In the genomic region with DNA sequence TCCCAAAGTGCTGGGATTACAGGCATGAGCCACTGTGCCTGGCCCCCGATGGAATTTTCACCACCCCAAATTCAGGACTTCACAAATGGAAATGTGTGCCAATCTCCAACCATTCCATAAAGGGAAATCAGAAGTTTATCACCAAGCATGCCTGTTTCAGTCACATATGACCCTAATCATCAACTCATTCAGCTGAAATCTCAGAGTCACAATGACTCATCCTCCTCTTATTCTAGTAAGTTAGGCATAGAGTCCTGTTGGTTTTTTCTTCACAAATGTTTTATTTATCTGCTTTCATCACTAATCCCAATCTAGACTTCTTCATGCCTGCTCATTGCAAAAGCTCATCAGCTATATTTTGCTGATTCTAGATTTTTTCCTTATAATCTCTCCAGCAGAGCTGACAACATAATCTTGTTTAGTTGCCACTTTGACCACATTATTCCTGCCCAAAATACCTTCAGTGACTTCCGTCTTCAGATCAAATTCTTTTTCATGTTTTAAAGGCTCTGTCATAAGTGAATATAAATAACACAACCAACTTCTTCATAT, we compare ENCODE assay signal across 11 cellular contexts.
A peak's percentile ranks its signal among the peaks of the same experiment; 100 is the strongest.
DNase-seq lines count a peak whose midpoint lies in the region; ATAC-seq and TF ChIP-seq lines count a peak whose summit lies in the region.
"Had no signal": no experiment of that assay in that cellular context is flagged by ENCODE, and none has a peak within 500 bp of the region (broad histone marks: within the 10 kb centered on the region; RNA-seq: fewer than 3 reads in every experiment).

No MANE protein-coding gene starts in this region.

- H3K9me3 Mint-ChIP-seq in Calu3 (ENCODE audit: low read depth, unreplicated experiment), result no peaks in the 10 kb centered on the region

- in situ Hi-C loops in brain microvascular endothelial cell (cut with HindIII; ENCODE audit: low pct_ligation_motif_present, low sequenced_read_pairs), result no loop called here

- DNase-seq in Calu3 (no peak), HS-27A (ENCODE audit: low read depth) (peak; percentile 88), brain microvascular endothelial cell (peak; percentile 77), mesenchymal stem cell (peak; percentile 58), body of pancreas (no peak), hepatocyte (ENCODE audit: low spot score) (no peak)
- DNase-seq: activated T-cell treated with anti-CD3 and anti-CD28 coated beads for 4 hours, tibial artery had no signal

- H3K27ac ChIP-seq in brain microvascular endothelial cell, result peak overlapping the region; percentile 20
- H3K27ac ChIP-seq in mesenchymal stem cell (ENCODE audit: low read length, poor library complexity, severe bottlenecking), result no peak overlapping the region
- no peak overlapping the region for H3K27ac ChIP-seq in body of pancreas
- no peak overlapping the region for H3K27ac ChIP-seq in hepatocyte
- H3K27ac ChIP-seq: tibial artery had no signal

- no peaks in the 10 kb centered on the region for H3K27me3 Mint-ChIP-seq in Calu3 (ENCODE audit: unreplicated experiment)

- no peak overlapping the region for H2BK12ac ChIP-seq in mesenchymal stem cell (ENCODE audit: low read length in 2 of 2)

- no peak overlapping the region for H3K23ac ChIP-seq in mesenchymal stem cell (ENCODE audit: low read length in 2 of 2)

- TF ChIP-seq POLR2A in body of pancreas (IDR thresholded peaks at IDR 0.05), result no peak

- no peaks in the 10 kb centered on the region for H3K4me1 ChIP-seq in mesenchymal stem cell (ENCODE audit: control insufficient read depth, insufficient read depth, low read depth, low read length)
- no peaks in the 10 kb centered on the region for H3K4me1 ChIP-seq in body of pancreas
- no peaks in the 10 kb centered on the region for H3K4me1 ChIP-seq in hepatocyte (ENCODE audit: insufficient read depth)
- H3K4me1 ChIP-seq: tibial artery had no signal

- H3K9me3 ChIP-seq in mesenchymal stem cell (ENCODE audit: control insufficient read depth, low read length) (no peaks in the 10 kb centered on the region), body of pancreas (no peaks in the 10 kb centered on the region), hepatocyte (ENCODE audit: low read depth) (no peaks in the 10 kb centered on the region)
- H3K9me3 ChIP-seq: tibial artery had no signal

- no peak overlapping the region for H2BK15ac ChIP-seq in mesenchymal stem cell (ENCODE audit: low read depth, poor library complexity, severe bottlenecking)

- no peak overlapping the region for H2BK120ac ChIP-seq in mesenchymal stem cell (ENCODE audit: low read depth, low read length)

- H3K14ac ChIP-seq in mesenchymal stem cell (ENCODE audit: low read length in 2 of 2), result no peak overlapping the region

- TF ChIP-seq CTCF in Calu3 (IDR thresholded peaks at IDR 0.05; ENCODE audit: unreplicated experiment) (no peak), brain microvascular endothelial cell (IDR thresholded peaks at IDR 0.05; ENCODE audit: low read depth, low read length, missing control alignments) (no peak), body of pancreas (IDR thresholded peaks at IDR 0.05) (no peak), hepatocyte (IDR thresholded peaks at IDR 0.05; ENCODE audit: poor library complexity) (no peak)

- no peak overlapping the region for H3K9ac ChIP-seq in mesenchymal stem cell (ENCODE audit: low read length)

- no peaks in the 10 kb centered on the region for H3K27me3 ChIP-seq in brain microvascular endothelial cell (replicated peaks)
- no peaks in the 10 kb centered on the region for H3K27me3 ChIP-seq in mesenchymal stem cell (ENCODE audit: control insufficient read depth in 1 of 2, insufficient read depth in 1 of 2, low read length in 2 of 2)
- no peaks in the 10 kb centered on the region for H3K27me3 ChIP-seq in body of pancreas
- no peaks in the 10 kb centered on the region for H3K27me3 ChIP-seq in hepatocyte
- H3K27me3 ChIP-seq: tibial artery had no signal

- H3K36me3 Mint-ChIP-seq in Calu3 (ENCODE audit: insufficient read depth, unreplicated experiment), result peaks cover 30% of the 10 kb centered on the region

- H4K91ac ChIP-seq in mesenchymal stem cell (ENCODE audit: low read length), result no peak overlapping the region

- no peaks in the 10 kb centered on the region for H4K20me1 ChIP-seq in hepatocyte (ENCODE audit: insufficient read depth, poor library complexity, severe bottlenecking)

- no TSS peak for BruUV-seq in Calu3 (replicated peaks; lab: Mats Ljungman, UMichigan)

- CTCF ChIA-PET in Calu3 (lab: Charles Lee), result no interaction called here

- H3K9me2 ChIP-seq in hepatocyte (replicated peaks; ENCODE audit: insufficient read depth), result no peaks in the 10 kb centered on the region

- H3K27ac Mint-ChIP-seq in Calu3 (ENCODE audit: unreplicated experiment), result peak overlapping the region; percentile 54

- H2BK5ac ChIP-seq in mesenchymal stem cell (ENCODE audit: low read depth, low read length, poor library complexity, severe bottlenecking), result no peak overlapping the region

- H3K4me3 ChIP-seq in brain microvascular endothelial cell (ENCODE audit: low read depth, low read length), result no peak overlapping the region
- no peak overlapping the region for H3K4me3 ChIP-seq in mesenchymal stem cell (ENCODE audit: insufficient read depth in 1 of 2, low read depth in 1 of 2, low read length in 2 of 2)
- H3K4me3 ChIP-seq in body of pancreas, result no peak overlapping the region
- no peak overlapping the region for H3K4me3 ChIP-seq in hepatocyte
- H3K4me3 ChIP-seq: tibial artery had no signal

- no peak overlapping the region for H3K4me3 Mint-ChIP-seq in Calu3 (ENCODE audit: low read depth, unreplicated experiment)

- H3K4me1 Mint-ChIP-seq in Calu3 (ENCODE audit: low read depth, unreplicated experiment), result peaks cover 10% of the 10 kb centered on the region

- no peaks in the 10 kb centered on the region for H3K79me1 ChIP-seq in mesenchymal stem cell (replicated peaks; ENCODE audit: low read length, poor library complexity, severe bottlenecking)

- WGBS in mesenchymal stem cell, result 79% methylated on average over 2 of the region's 2 CpGs
- 86 to 94% methylated on average over 2 of the region's 2 CpGs for WGBS in body of pancreas, 2 donors
- WGBS in hepatocyte (ENCODE audit: low lambda C conversion rate, missing lambda C conversion rate), result 86% methylated on average over 2 of the region's 2 CpGs

- H3K79me2 ChIP-seq in hepatocyte, result no peaks in the 10 kb centered on the region

- ATAC-seq in HG03571 (IDR thresholded peaks at IDR 0.05; ENCODE audit: unreplicated experiment) (no peak), body of pancreas (no peak), GM18868 (IDR thresholded peaks at IDR 0.05; ENCODE audit: unreplicated experiment) (no peak)
- ATAC-seq: Right ventricle myocardium inferior had no signal

- H3K36me3 ChIP-seq in brain microvascular endothelial cell (replicated peaks), result no peaks in the 10 kb centered on the region
- no peaks in the 10 kb centered on the region for H3K36me3 ChIP-seq in mesenchymal stem cell (ENCODE audit: control insufficient read depth in 1 of 2, insufficient read depth in 2 of 2, low read depth in 1 of 2, low read length in 2 of 2)
- no peaks in the 10 kb centered on the region for H3K36me3 ChIP-seq in body of pancreas (replicated peaks in 1 of 2; ENCODE audit: insufficient read depth in 1 of 2, low read depth in 2 of 2)
- H3K36me3 ChIP-seq in hepatocyte (replicated peaks; ENCODE audit: insufficient read depth, low read depth), result no peaks in the 10 kb centered on the region
- H3K36me3 ChIP-seq: tibial artery had no signal

- intact Hi-C loops in Calu3 (cut with micrococcal nuclease; ENCODE audit: unreplicated experiment), result no loop called here
- intact Hi-C loops in body of pancreas (cut with DNase I), result no loop called here

- H4K8ac ChIP-seq in mesenchymal stem cell (ENCODE audit: low read length), result no peak overlapping the region

- H2AK5ac ChIP-seq in mesenchymal stem cell (ENCODE audit: low read length, severe bottlenecking), result no peak overlapping the region

- no peak overlapping the region for H3K18ac ChIP-seq in mesenchymal stem cell (ENCODE audit: low read depth in 1 of 2, low read length in 2 of 2)

- H2AFZ ChIP-seq in mesenchymal stem cell (ENCODE audit: low read depth, low read length) (no peak overlapping the region), hepatocyte (no peak overlapping the region)

- H3K4ac ChIP-seq in mesenchymal stem cell (ENCODE audit: low read depth in 1 of 2, low read length in 2 of 2), result no peak overlapping the region

- no peak overlapping the region for H3K4me2 ChIP-seq in mesenchymal stem cell (ENCODE audit: low read length, poor library complexity, severe bottlenecking)
- no peak overlapping the region for H3K4me2 ChIP-seq in hepatocyte

Comparison
In these comparisons a context has a peak if more than half of its experiments do, and no peak if none do; other contexts are left out.
1. DNase-seq: peak in HS-27A (single experiment), brain microvascular endothelial cell (single experiment) and mesenchymal stem cell (single experiment); none in Calu3 (single experiment), body of pancreas (0 of 4) and hepatocyte (single experiment).